Comparison of ENCODE assay signal across 8 cellular contexts in the genomic region with DNA sequence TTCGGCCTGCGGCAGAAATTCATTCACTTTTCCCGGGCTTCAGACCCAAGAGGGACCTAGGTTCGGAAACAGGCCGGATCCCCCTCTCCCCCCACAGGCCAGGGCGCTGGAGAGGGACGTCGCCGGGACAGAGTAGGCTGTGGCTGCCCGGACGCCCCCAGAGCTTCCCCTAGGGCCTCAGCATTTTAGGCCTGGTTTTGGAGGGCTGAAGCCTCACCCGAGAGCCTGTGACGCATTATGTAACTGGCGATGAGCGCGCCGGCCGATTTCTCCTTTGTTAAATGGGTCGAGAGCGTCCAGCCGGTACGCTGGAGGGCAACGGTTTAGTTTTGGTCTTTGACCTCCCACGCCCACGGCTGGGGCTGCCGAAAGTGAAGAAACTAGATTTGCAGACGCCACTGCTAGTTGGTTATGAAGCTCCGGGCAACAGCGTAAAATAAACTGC. TPM values are rescaled to one million over a fixed set of nuclear protein-coding genes. Genes with fewer than 3 reads are reported as not detected.
A peak's percentile ranks its signal among the peaks of the same experiment; 100 is the strongest.
DNase-seq lines count a peak whose midpoint lies in the region; ATAC-seq and TF ChIP-seq lines count a peak whose summit lies in the region.

No MANE protein-coding gene starts in this region.

- intact Hi-C loops in right cardiac atrium (cut with DNase I) (no loop called here), prostate gland (cut with DNase I) (loop anchor here (5.0 kb wide), 2 partner anchors 46 to 236 kb away; a partner anchor contains a TSS)

- H3K27me3 ChIP-seq in SJCRH30 (no peaks in the 10 kb centered on the region), right cardiac atrium (ENCODE audit: control insufficient read depth, insufficient read depth) (no peaks in the 10 kb centered on the region), prostate gland (replicated peaks; ENCODE audit: insufficient read depth) (no peaks in the 10 kb centered on the region)

- no peaks in the 10 kb centered on the region for H3K9me3 ChIP-seq in SJCRH30 (replicated peaks)
- H3K9me3 ChIP-seq in right cardiac atrium (ENCODE audit: control insufficient read depth, low read length), result no peaks in the 10 kb centered on the region
- no peaks in the 10 kb centered on the region for H3K9me3 ChIP-seq in prostate gland

- ATAC-seq in HG03066 (IDR thresholded peaks at IDR 0.05; ENCODE audit: low read depth, unreplicated experiment) (peak; percentile 44), right cardiac atrium (peak; percentile 64), HG02610 (IDR thresholded peaks at IDR 0.05; ENCODE audit: unreplicated experiment) (no peak)

- DNase-seq in NCI-H2227 (lab: John Stamatoyannopoulos, UW; ENCODE audit: unreplicated experiment), result peak; percentile 41
- DNase-seq in NCI-H2227 treated with DMSO at 0.1 percent for 48 hours (lab: John Stamatoyannopoulos, UW), result no peak
- peak; percentile 32 to 47 for DNase-seq in SJCRH30
- DNase-seq in amniotic epithelial cell (ENCODE audit: low read depth), result peak; percentile 28
- DNase-seq in right cardiac atrium, result peak; percentile 61 to 83 (median 81)
- DNase-seq in prostate gland (ENCODE audit: low spot score), result peak; percentile 26

- H3K4me1 ChIP-seq in SJCRH30 (peaks cover 8% of the 10 kb centered on the region), right cardiac atrium (ENCODE audit: control insufficient read depth, insufficient read depth, low read length) (peaks cover 7% of the 10 kb centered on the region), prostate gland (replicated peaks) (peaks cover 5% of the 10 kb centered on the region)

- no peak for TF ChIP-seq POLR2A in prostate gland (IDR thresholded peaks at IDR 0.05)

- TF ChIP-seq CTCF in prostate gland (IDR thresholded peaks at IDR 0.05), result no peak

- H3K4me3 ChIP-seq in SJCRH30 (peak overlapping the region; percentile 89), right cardiac atrium (ENCODE audit: low read length) (peak overlapping the region; percentile 67), prostate gland (peak overlapping the region; percentile 63 to 84)

- peaks cover 24% of the 10 kb centered on the region for H3K36me3 ChIP-seq in SJCRH30
- peaks cover 0 to 5% of the 10 kb centered on the region in 2 donors for H3K36me3 ChIP-seq in prostate gland

- 1% methylated on average over 29 of the region's 29 CpGs for WGBS in right cardiac atrium
- WGBS in prostate gland, result 0% methylated on average over 29 of the region's 29 CpGs

- H3K27ac ChIP-seq in SJCRH30 (peak overlapping the region; percentile 60), right cardiac atrium (ENCODE audit: low read length) (peak overlapping the region; percentile 89), prostate gland (peak overlapping the region; percentile 84 to 86)

RNA-seq across cellular contexts. Expression of a gene that starts 0.7 kb away (rescaled TPM):
- 172 and 184 TPM in 2 replicates for total RNA-seq in SJCRH30 (2014; rRNA removed; shearing (Covaris generic))
- total RNA-seq in right cardiac atrium, result 100 to 1,000 TPM; 370 to 507 (median 411) TPM
- polyA plus RNA-seq in right cardiac atrium, result 477 TPM
- 100 to 1,000 TPM; 538 to 621 TPM for total RNA-seq in prostate gland

RNA-seq across cellular contexts. Expression of a gene that starts 32.8 kb away (rescaled TPM):
- total RNA-seq in SJCRH30 (2014; rRNA removed; shearing (Covaris generic)), result 18.0 and 24.3 TPM in 2 replicates
- total RNA-seq in right cardiac atrium (10 to 100 TPM in 3 of 4 donors, 1 to 10 TPM in 1; 6.3 to 14.7 (median 14.3) TPM), prostate gland (10 to 100 TPM; 39.8 to 49.5 TPM)
- polyA plus RNA-seq in right cardiac atrium, result 9.1 TPM
